12 cellular contexts compared by ENCODE assay signal in the genomic region with DNA sequence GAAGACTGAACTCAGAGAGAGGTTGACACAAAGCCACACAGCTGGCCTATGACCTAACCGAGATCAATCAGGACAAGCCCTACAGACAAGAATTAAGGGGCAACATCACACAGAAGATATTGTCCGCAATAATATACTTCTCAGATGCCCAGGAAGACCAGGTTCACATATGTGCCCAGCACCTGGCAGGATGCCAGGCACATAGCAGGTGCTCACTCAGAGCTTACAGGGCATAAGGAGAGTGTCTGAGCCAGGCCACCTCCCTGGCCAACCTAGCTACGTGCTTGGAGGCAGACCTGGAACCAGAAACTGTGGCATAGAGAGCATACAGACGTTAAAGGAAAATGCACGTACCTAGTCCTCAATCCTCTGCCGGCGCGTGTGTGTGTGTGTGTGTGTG.
DNase-seq lines count a peak whose midpoint lies in the region; ATAC-seq lines count a peak whose summit lies in the region.
"Had no signal": no experiment of that assay in that cellular context is flagged by ENCODE, and none has a peak within 500 bp of the region (broad histone marks: within the 10 kb centered on the region; RNA-seq: fewer than 3 reads in every experiment).

No MANE protein-coding gene starts in this region.

- ATAC-seq in GM21786 (IDR thresholded peaks at IDR 0.05; ENCODE audit: unreplicated experiment) = no peak

- peak; percentile 19 for DNase-seq in NCI-H2196 (lab: John Stamatoyannopoulos, UW; ENCODE audit: unreplicated experiment)
- no peak for DNase-seq in NCI-H2196 treated with DMSO at 0.1 percent for 48 hours (lab: John Stamatoyannopoulos, UW; ENCODE audit: unreplicated experiment)
- DNase-seq in COR-L47 (lab: John Stamatoyannopoulos, UW) = peak; percentile 6
- peak; percentile 74 for DNase-seq in NCI-H2029 (lab: John Stamatoyannopoulos, UW)
- DNase-seq in cerebellar cortex (ENCODE audit: low spot score) = peak; percentile 4
- no peak for DNase-seq in stimulated activated CD4-positive, alpha-beta T cell treated with anti-CD3 and anti-CD28 coated beads, Interleukin-1b, Interleukin-23, amount 100 ng/mL, for 48 hours
- DNase-seq: AML-193; CD4-positive, CD25-positive, alpha-beta regulatory T cell; KG1; NCI-H446 treated with DMSO at 0.1 percent for 48 hours; NK-92 treated with Interleukin-12 subunit alpha and Interleukin-12 subunit beta, amount 100 ng/mL, for 24 hours had no signal

Comparison
In these comparisons a context has a peak if more than half of its experiments do, and no peak if none do; other contexts are left out.
1. DNase-seq: peak in NCI-H2196 (single experiment), COR-L47 (single experiment), NCI-H2029 (single experiment) and cerebellar cortex (single experiment); none in NCI-H2196 treated with DMSO at 0.1 percent for 48 hours (single experiment) and stimulated activated CD4-positive, alpha-beta T cell treated with anti-CD3 and anti-CD28 coated beads, Interleukin-1b, Interleukin-23, amount 100 ng/mL, for 48 hours (single experiment).